In the genomic region with DNA sequence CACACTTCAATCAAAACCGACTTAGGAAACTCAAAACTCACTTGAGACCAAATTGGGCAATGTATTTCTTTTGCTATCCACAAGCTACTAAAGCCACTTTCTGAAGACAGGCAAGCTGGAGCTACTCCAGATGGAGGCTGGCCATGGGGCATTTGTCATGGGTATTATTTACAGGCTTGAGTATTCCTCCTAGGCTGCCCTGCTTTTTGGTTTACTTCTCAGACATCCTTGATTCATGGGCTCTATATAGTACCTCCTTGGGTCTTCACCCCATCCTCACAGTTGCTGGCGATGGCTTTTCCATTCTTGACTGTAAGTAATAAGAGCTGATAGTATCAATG, we compare ENCODE assay signal across 19 cellular contexts.
"Had no signal": no experiment of that assay in that cellular context is flagged by ENCODE, and none has a peak within 500 bp of the region (broad histone marks: within the 10 kb centered on the region; RNA-seq: fewer than 3 reads in every experiment).

No MANE protein-coding gene starts in this region.

- H3K4me3 Mint-ChIP-seq: naive thymus-derived CD8-positive, alpha-beta T cell; stimulated activated naive B cell treated with anti-CD40 and anti-IgM and Interleukin-4, amounts not matched to agents 10 μg/mL and 1 μg/mL and 100 μg/mL, for 72 hours; stimulated activated naive CD8-positive, alpha-beta T cell treated with anti-CD3 and anti-CD28 coated beads, Interleukin-15, amount 100 ng/mL, for 72 hours had no signal

- H3K27ac Mint-ChIP-seq: stimulated activated naive B cell treated with anti-CD40 and anti-IgM and Interleukin-4, amounts not matched to agents 10 μg/mL and 1 μg/mL and 100 μg/mL, for 72 hours; stimulated activated naive CD8-positive, alpha-beta T cell treated with anti-CD3 and anti-CD28 coated beads, Interleukin-15, amount 100 ng/mL, for 72 hours had no signal

- H3K9me3 ChIP-seq: neutrophil, right lobe of liver had no signal

- DNase-seq: central memory CD4-positive, alpha-beta T cell; cortex of kidney; dorsolateral prefrontal cortex; effector memory CD4-positive, alpha-beta T cell; foreskin melanocyte; hippocampal formation; mammary epithelial cell; naive thymus-derived CD8-positive, alpha-beta T cell; posterior cingulate gyrus; right lobe of liver; stimulated activated CD4-positive, alpha-beta T cell treated with anti-CD3 and anti-CD28 coated beads, Interleukin-2, amount 100 ng/mL, for 24 hours; stimulated activated CD4-positive, alpha-beta T cell treated with anti-CD3 and anti-CD28 coated beads, Interleukin-4, amount 100 ng/mL, for 4 hours; stimulated activated naive B cell treated with anti-CD40 and anti-IgM and Interleukin-4, amounts not matched to agents 10 μg/mL and 1 μg/mL and 100 μg/mL, for 72 hours; stimulated activated naive CD8-positive, alpha-beta T cell treated with anti-CD3 and anti-CD28 coated beads, Interleukin-15, amount 100 ng/mL, for 72 hours; trophoblast cell had no signal

- H3K4me3 ChIP-seq: dorsolateral prefrontal cortex, heart left ventricle, right lobe of liver, skin epidermis had no signal

- H3K27me3 ChIP-seq: dorsolateral prefrontal cortex, heart left ventricle, right lobe of liver had no signal

- H3K36me3 ChIP-seq: heart left ventricle, neutrophil, right lobe of liver had no signal

- ATAC-seq: esophagus mucosa; heart left ventricle; naive thymus-derived CD8-positive, alpha-beta T cell; right lobe of liver; stimulated activated naive B cell treated with anti-CD40 and anti-IgM and Interleukin-4, amounts not matched to agents 10 μg/mL and 1 μg/mL and 100 μg/mL, for 72 hours; stimulated activated naive CD8-positive, alpha-beta T cell treated with anti-CD3 and anti-CD28 coated beads, Interleukin-15, amount 100 ng/mL, for 72 hours had no signal

- H3K9me3 Mint-ChIP-seq: stimulated activated naive B cell treated with anti-CD40 and anti-IgM and Interleukin-4, amounts not matched to agents 10 μg/mL and 1 μg/mL and 100 μg/mL, for 72 hours; stimulated activated naive CD8-positive, alpha-beta T cell treated with anti-CD3 and anti-CD28 coated beads, Interleukin-15, amount 100 ng/mL, for 72 hours had no signal
